8 cellular contexts compared by ENCODE assay signal in the genomic region with DNA sequence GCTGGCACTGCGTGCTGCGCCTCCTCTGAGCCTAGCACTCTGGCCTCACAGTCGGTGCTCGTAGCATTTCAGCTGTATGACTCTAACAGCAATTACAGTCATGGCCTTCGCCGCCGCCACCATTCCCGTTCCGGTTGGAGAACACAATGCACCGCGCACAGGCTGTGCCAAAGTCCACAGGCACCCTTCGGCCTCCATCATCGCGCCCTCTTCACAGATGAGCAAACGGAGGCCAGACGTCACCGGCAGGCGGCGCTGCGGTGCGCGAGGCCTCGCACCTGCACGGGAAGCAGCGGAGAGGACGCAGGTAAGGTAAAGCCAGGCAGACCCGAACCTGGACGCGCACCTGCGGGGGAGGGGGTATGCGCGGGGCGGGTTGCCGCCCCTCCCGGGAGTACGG.
DNase-seq lines count a peak whose midpoint lies in the region; ATAC-seq and TF ChIP-seq lines count a peak whose summit lies in the region.

No MANE protein-coding gene starts in this region.

- no peak for ATAC-seq in GM21360 (IDR thresholded peaks at IDR 0.05; ENCODE audit: unreplicated experiment)
- ATAC-seq in HG02938 (IDR thresholded peaks at IDR 0.05; ENCODE audit: unreplicated experiment): no peak

- peak; percentile 77 for DNase-seq in activated CD8-positive, alpha-beta memory T cell treated with anti-CD3 and anti-CD28 coated beads for 24 hours
- DNase-seq in fibroblast of villous mesenchyme (ENCODE audit: low read depth): no peak
- DNase-seq in stimulated activated CD4-positive, alpha-beta T cell treated with anti-CD3 and anti-CD28 coated beads, Interleukin-4, amount 100 ng/mL, for 24 hours: peak; percentile 39
- no peak for DNase-seq in hepatic stellate cell (ENCODE audit: low spot score)
- DNase-seq in amniotic stem cell (lab: John Stamatoyannopoulos, UW): no peak

- no peak overlapping the region for H3K4me3 ChIP-seq in fibroblast of villous mesenchyme (ENCODE audit: low read depth, low read length)

- TF ChIP-seq CTCF in GM12873 (IDR thresholded peaks at IDR 0.05; ENCODE audit: insufficient read depth, low read depth, low read length, missing control alignments) (peak; percentile 72), fibroblast of villous mesenchyme (IDR thresholded peaks at IDR 0.05; ENCODE audit: insufficient read depth, low read depth, low read length) (peak; percentile 13)

Comparison
In these comparisons a context has a peak if more than half of its experiments do, and no peak if none do; other contexts are left out.
1. DNase-seq: peak in activated CD8-positive, alpha-beta memory T cell treated with anti-CD3 and anti-CD28 coated beads for 24 hours (single experiment) and stimulated activated CD4-positive, alpha-beta T cell treated with anti-CD3 and anti-CD28 coated beads, Interleukin-4, amount 100 ng/mL, for 24 hours (single experiment); none in fibroblast of villous mesenchyme (single experiment), hepatic stellate cell (single experiment) and amniotic stem cell (single experiment).